Comparison of ENCODE assay signal across 8 cellular contexts in genomic region chr19:52139291-52140076, GRCh38.
DNase-seq lines count a peak whose midpoint lies in the region; ATAC-seq and TF ChIP-seq lines count a peak whose summit lies in the region.

TSS of gene ZNF616 (minus strand) at chr19:52139938. CDS start at chr19:52130512, 9,426 bp downstream.

- ATAC-seq in GM18907 (IDR thresholded peaks at IDR 0.05; ENCODE audit: unreplicated experiment), result peak; percentile 93
- peak; percentile 85 for ATAC-seq in HG03196 (IDR thresholded peaks at IDR 0.05; ENCODE audit: unreplicated experiment)

- DNase-seq in AG09319 (ENCODE audit: extremely low read depth, low read depth) (peak; percentile 82), NCI-H226 (peak; percentile 91), iris pigment epithelial cell (ENCODE audit: low read depth) (peak; percentile 95)
- peak; percentile 92 for DNase-seq in activated CD4-positive, CD25-positive, alpha-beta regulatory T cell treated with anti-CD3 and anti-CD28 coated beads, Interleukin-2, amount 50 U/mL, for 16 hours (ENCODE audit: low read depth, low spot score)
- peak; percentile 96 for DNase-seq in central memory CD4-positive, alpha-beta T cell
- DNase-seq in stimulated activated CD4-positive, alpha-beta T cell treated with anti-CD3 and anti-CD28 coated beads, Interleukin-12 subunit alpha, Interleukin-12 subunit beta, amount 100 ng/mL, for 24 hours (ENCODE audit: low read depth in 2 of 2), result peak; percentile 95 to 96

- TF ChIP-seq CTCF in AG09319 (IDR thresholded peaks at IDR 0.05; ENCODE audit: low read depth, low read length), result peak; percentile 84

Comparison
In these comparisons a context has a peak if more than half of its experiments do, and no peak if none do; other contexts are left out.
1. Peak in every context shown above with its lines: DNase-seq and ATAC-seq.